Comparison of ENCODE assay signal across 10 cellular contexts in genomic region chr12:108728820-108729611, GRCh38. TPM values are rescaled to one million over a fixed set of nuclear protein-coding genes. Genes with fewer than 3 reads are reported as not detected.
DNase-seq lines count a peak whose midpoint lies in the region; ATAC-seq, FAIRE-seq and TF ChIP-seq lines count a peak whose summit lies in the region.
"Had no signal": no experiment of that assay in that cellular context is flagged by ENCODE, and none has a peak within 500 bp of the region (broad histone marks: within the 10 kb centered on the region; RNA-seq: fewer than 3 reads in every experiment).

No MANE protein-coding gene starts in this region.

- no peak overlapping the region for H2AFZ ChIP-seq in SK-N-SH (ENCODE audit: low read depth)
- no peak overlapping the region for H2AFZ ChIP-seq in astrocyte (ENCODE audit: low read depth, low read length)

- no peak for DNase-seq in SK-N-SH
- peak; percentile 41 for DNase-seq in astrocyte (ENCODE audit: low read depth)
- DNase-seq in iris pigment epithelial cell (ENCODE audit: low read depth), result peak; percentile 37
- DNase-seq in stimulated activated naive CD4-positive, alpha-beta T cell (lab: John Stamatoyannopoulos, UW), result no peak
- DNase-seq in hippocampal formation (lab: John Stamatoyannopoulos, UW), result no peak

- H3K9me3 Mint-ChIP-seq in astrocyte (ENCODE audit: unreplicated experiment), result no peaks in the 10 kb centered on the region

- H3K4me1 ChIP-seq in SK-N-SH (ENCODE audit: control insufficient read depth in 1 of 2, insufficient read depth in 2 of 2, low read depth in 1 of 2, low read length in 1 of 2) (peaks cover 22 to 30% of the 10 kb centered on the region in 2 experiments; a peak in 3 of 4 replicates), astrocyte (ENCODE audit: insufficient read depth, low read length) (peaks cover 41% of the 10 kb centered on the region)

- H3K27ac ChIP-seq in SK-N-SH (ENCODE audit: low read depth in 2 of 2, low read length in 1 of 2) (peak overlapping the region; percentile 92 to 96), astrocyte (ENCODE audit: low read depth, low read length) (peak overlapping the region; percentile 97), temporal lobe (ENCODE audit: low read depth, low read length) (peak overlapping the region; percentile 87)
- H3K27ac ChIP-seq: 22Rv1 had no signal

- no peaks in the 10 kb centered on the region for H3K9me2 ChIP-seq in SK-N-SH

- CTCF ChIA-PET in SK-N-SH (lab: Yijun Ruan, JAX), result no interaction called here

- H4K20me1 ChIP-seq in SK-N-SH (ENCODE audit: insufficient read depth), result peaks cover 44% of the 10 kb centered on the region
- H4K20me1 ChIP-seq in astrocyte (ENCODE audit: insufficient read depth, low read length), result peaks cover 19% of the 10 kb centered on the region

- no peaks in the 10 kb centered on the region for H3K27me3 Mint-ChIP-seq in astrocyte (ENCODE audit: low read depth, unreplicated experiment)

- H3K4me3 Mint-ChIP-seq in astrocyte (ENCODE audit: unreplicated experiment), result peak overlapping the region; percentile 90

- H3K27ac Mint-ChIP-seq in astrocyte (ENCODE audit: unreplicated experiment), result peak overlapping the region; percentile 87

- WGBS in SK-N-SH (ENCODE audit: low lambda C conversion rate), result 21% methylated on average over 9 of the region's 9 CpGs

- H3K9me3 ChIP-seq in SK-N-SH (no peaks in the 10 kb centered on the region), astrocyte (ENCODE audit: insufficient read depth, low read depth, low read length) (no peaks in the 10 kb centered on the region)

- peaks cover 42% of the 10 kb centered on the region for H3F3A ChIP-seq in SK-N-SH (replicated peaks; ENCODE audit: insufficient read depth)

- no peak for TF ChIP-seq CTCF in SK-N-SH (IDR thresholded peaks at IDR 0.05)
- no peak for TF ChIP-seq CTCF in astrocyte (IDR thresholded peaks at IDR 0.05; ENCODE audit: insufficient read depth, low read depth, low read length)

- peaks cover 1% of the 10 kb centered on the region for H3K36me3 Mint-ChIP-seq in astrocyte (ENCODE audit: low read depth, unreplicated experiment)

- no peak for FAIRE-seq in astrocyte (lab: Jason Lieb, UNC)
- FAIRE-seq: endometrium had no signal

- H3K4me3 ChIP-seq in SK-N-SH (ENCODE audit: low read depth in 2 of 2, low read length in 1 of 2), result peak overlapping the region; percentile 80 to 90
- peak overlapping the region; percentile 84 for H3K4me3 ChIP-seq in astrocyte (ENCODE audit: insufficient read depth, low read depth, low read length)

- peak overlapping the region; percentile 76 for H3K4me2 ChIP-seq in SK-N-SH
- H3K4me2 ChIP-seq in astrocyte (ENCODE audit: low read length), result peak overlapping the region; percentile 97

- peak overlapping the region; percentile 87 for H3K9ac ChIP-seq in SK-N-SH
- peak overlapping the region; percentile 96 for H3K9ac ChIP-seq in astrocyte (ENCODE audit: low read length)

- H3K4me1 Mint-ChIP-seq in astrocyte (ENCODE audit: low read depth, unreplicated experiment), result peaks cover 41% of the 10 kb centered on the region

- POLR2A ChIA-PET in SK-N-SH (lab: Yijun Ruan, JAX), result no interaction called here

- H3K79me2 ChIP-seq in SK-N-SH (ENCODE audit: insufficient read depth) (peaks cover 73% of the 10 kb centered on the region), astrocyte (ENCODE audit: insufficient read depth, low read length) (peaks cover 71% of the 10 kb centered on the region)

- no peak for TF ChIP-seq EP300 in SK-N-SH (IDR thresholded peaks at IDR 0.05; ENCODE audit: borderline replicate concordance in 1 of 2, low read depth in 1 of 2, low read length in 1 of 2)

- ATAC-seq in SK-N-SH treated with all-trans-retinoic acid at 6 μM for 48 hours (no peak), GM18498 (IDR thresholded peaks at IDR 0.05; ENCODE audit: unreplicated experiment) (no peak)

- no peak for TF ChIP-seq RAD21 in SK-N-SH (IDR thresholded peaks at IDR 0.05; ENCODE audit: low read length)

- H3K27me3 ChIP-seq in SK-N-SH (ENCODE audit: insufficient read depth) (no peaks in the 10 kb centered on the region), astrocyte (ENCODE audit: insufficient read depth, low read length) (no peaks in the 10 kb centered on the region)

- H3K36me3 ChIP-seq in SK-N-SH (replicated peaks in 1 of 2; ENCODE audit: control insufficient read depth in 1 of 2, insufficient read depth in 2 of 2, low read length in 1 of 2), result peaks cover 2 to 15% of the 10 kb centered on the region in 2 experiments
- H3K36me3 ChIP-seq in astrocyte (ENCODE audit: insufficient read depth, low read length), result peaks cover 5% of the 10 kb centered on the region

TF ChIP-seq in SK-N-SH, 30 proteins besides CTCF, POLR2A, EP300 and RAD21:
- TF ChIP-seq MAX (IDR thresholded peaks at IDR 0.05; ENCODE audit: low read depth) (peak; percentile 46; the same call in 1 of the 2 replicates), NFIC (IDR thresholded peaks at IDR 0.05; ENCODE audit: borderline replicate concordance) (0 out of 2 replicates have a peak, but pooled peaks have one; percentile 23), USF2 (IDR thresholded peaks at IDR 0.05; ENCODE audit: borderline replicate concordance, low read depth, low read length) (no peak), PBX3 (IDR thresholded peaks at IDR 0.05) (peak; percentile 19; the same call in 1 of the 2 replicates), JUND (IDR thresholded peaks at IDR 0.05) (no peak)

TF ChIP-seq in SK-N-SH treated with all-trans-retinoic acid at 6 μM for 48 hours, 23 proteins besides CTCF, POLR2A, EP300 and RAD21 (continues in another document):
- no peak for TF ChIP-seq CREB5 (CRISPR knock-in tag; IDR thresholded peaks at IDR 0.05; ENCODE audit: low read depth)
- no peak for TF ChIP-seq RARB (CRISPR knock-in tag; IDR thresholded peaks at IDR 0.05)
- TF ChIP-seq, protein P1, sequence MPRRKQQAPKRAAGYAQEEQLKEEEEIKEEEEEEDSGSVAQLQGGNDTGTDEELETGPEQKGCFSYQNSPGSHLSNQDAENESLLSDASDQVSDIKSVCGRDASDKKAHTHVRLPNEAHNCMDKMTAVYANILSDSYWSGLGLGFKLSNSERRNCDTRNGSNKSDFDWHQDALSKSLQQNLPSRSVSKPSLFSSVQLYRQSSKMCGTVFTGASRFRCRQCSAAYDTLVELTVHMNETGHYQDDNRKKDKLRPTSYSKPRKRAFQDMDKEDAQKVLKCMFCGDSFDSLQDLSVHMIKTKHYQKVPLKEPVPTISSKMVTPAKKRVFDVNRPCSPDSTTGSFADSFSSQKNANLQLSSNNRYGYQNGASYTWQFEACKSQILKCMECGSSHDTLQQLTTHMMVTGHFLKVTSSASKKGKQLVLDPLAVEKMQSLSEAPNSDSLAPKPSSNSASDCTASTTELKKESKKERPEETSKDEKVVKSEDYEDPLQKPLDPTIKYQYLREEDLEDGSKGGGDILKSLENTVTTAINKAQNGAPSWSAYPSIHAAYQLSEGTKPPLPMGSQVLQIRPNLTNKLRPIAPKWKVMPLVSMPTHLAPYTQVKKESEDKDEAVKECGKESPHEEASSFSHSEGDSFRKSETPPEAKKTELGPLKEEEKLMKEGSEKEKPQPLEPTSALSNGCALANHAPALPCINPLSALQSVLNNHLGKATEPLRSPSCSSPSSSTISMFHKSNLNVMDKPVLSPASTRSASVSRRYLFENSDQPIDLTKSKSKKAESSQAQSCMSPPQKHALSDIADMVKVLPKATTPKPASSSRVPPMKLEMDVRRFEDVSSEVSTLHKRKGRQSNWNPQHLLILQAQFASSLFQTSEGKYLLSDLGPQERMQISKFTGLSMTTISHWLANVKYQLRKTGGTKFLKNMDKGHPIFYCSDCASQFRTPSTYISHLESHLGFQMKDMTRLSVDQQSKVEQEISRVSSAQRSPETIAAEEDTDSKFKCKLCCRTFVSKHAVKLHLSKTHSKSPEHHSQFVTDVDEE (CRISPR knock-in tag; IDR thresholded peaks at IDR 0.05), result no peak
- TF ChIP-seq ZNF8 (CRISPR knock-in tag; IDR thresholded peaks at IDR 0.05), result no peak
- TF ChIP-seq, protein P2, sequence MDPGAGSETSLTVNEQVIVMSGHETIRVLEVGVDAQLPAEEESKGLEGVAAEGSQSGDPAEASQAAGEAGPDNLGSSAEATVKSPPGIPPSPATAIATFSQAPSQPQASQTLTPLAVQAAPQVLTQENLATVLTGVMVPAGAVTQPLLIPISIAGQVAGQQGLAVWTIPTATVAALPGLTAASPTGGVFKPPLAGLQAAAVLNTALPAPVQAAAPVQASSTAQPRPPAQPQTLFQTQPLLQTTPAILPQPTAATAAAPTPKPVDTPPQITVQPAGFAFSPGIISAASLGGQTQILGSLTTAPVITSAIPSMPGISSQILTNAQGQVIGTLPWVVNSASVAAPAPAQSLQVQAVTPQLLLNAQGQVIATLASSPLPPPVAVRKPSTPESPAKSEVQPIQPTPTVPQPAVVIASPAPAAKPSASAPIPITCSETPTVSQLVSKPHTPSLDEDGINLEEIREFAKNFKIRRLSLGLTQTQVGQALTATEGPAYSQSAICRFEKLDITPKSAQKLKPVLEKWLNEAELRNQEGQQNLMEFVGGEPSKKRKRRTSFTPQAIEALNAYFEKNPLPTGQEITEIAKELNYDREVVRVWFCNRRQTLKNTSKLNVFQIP (CRISPR knock-in tag; IDR thresholded peaks at IDR 0.05; ENCODE audit: borderline replicate concordance, low read depth), result no peak
- TF ChIP-seq ZNF565 (CRISPR knock-in tag; conservative IDR thresholded peaks at IDR 0.05; ENCODE audit: low read depth), result no peak
- TF ChIP-seq CSDC2 (CRISPR knock-in tag; IDR thresholded peaks at IDR 0.05), result no peak
- TF ChIP-seq PPARA (CRISPR knock-in tag; IDR thresholded peaks at IDR 0.05; ENCODE audit: borderline replicate concordance), result no peak
- no peak for TF ChIP-seq ARNTL (CRISPR knock-in tag; IDR thresholded peaks at IDR 0.05; ENCODE audit: borderline replicate concordance, low read depth)
- TF ChIP-seq OSR1 (CRISPR knock-in tag; IDR thresholded peaks at IDR 0.05), result no peak
- TF ChIP-seq TCF4 (CRISPR knock-in tag; IDR thresholded peaks at IDR 0.05; ENCODE audit: borderline replicate concordance), result no peak

RNA-seq across cellular contexts. Expression of gene CORO1C, which starts 2.3 kb away (rescaled TPM):
- polyA plus RNA-seq in SK-N-SH (2012; rRNA removed), result 150 and 214 TPM in 2 replicates
- polyA plus RNA-seq in SK-N-SH (2012; cell fraction: cytosol; rRNA removed), result 187 and 195 TPM in 2 replicates
- polyA plus RNA-seq in SK-N-SH (2012; cell fraction: nucleus; rRNA removed), result 155 and 182 TPM in 2 replicates
- total RNA-seq in astrocyte, result 364 and 391 TPM in 2 replicates
- total RNA-seq in temporal lobe, result 139 TPM

Comparison
In these comparisons a context has a peak if more than half of its experiments do, and no peak if none do; other contexts are left out.
1. DNase-seq: peak in astrocyte (single experiment) and iris pigment epithelial cell (single experiment); none in SK-N-SH (single experiment), stimulated activated naive CD4-positive, alpha-beta T cell (0 of 6) and hippocampal formation (0 of 2).
2. Peak in every context shown above with its lines, with median percentiles within 50 percentile points of each other: H3K27ac ChIP-seq.